ENCODE assay signal across 8 cellular contexts in the genomic region with DNA sequence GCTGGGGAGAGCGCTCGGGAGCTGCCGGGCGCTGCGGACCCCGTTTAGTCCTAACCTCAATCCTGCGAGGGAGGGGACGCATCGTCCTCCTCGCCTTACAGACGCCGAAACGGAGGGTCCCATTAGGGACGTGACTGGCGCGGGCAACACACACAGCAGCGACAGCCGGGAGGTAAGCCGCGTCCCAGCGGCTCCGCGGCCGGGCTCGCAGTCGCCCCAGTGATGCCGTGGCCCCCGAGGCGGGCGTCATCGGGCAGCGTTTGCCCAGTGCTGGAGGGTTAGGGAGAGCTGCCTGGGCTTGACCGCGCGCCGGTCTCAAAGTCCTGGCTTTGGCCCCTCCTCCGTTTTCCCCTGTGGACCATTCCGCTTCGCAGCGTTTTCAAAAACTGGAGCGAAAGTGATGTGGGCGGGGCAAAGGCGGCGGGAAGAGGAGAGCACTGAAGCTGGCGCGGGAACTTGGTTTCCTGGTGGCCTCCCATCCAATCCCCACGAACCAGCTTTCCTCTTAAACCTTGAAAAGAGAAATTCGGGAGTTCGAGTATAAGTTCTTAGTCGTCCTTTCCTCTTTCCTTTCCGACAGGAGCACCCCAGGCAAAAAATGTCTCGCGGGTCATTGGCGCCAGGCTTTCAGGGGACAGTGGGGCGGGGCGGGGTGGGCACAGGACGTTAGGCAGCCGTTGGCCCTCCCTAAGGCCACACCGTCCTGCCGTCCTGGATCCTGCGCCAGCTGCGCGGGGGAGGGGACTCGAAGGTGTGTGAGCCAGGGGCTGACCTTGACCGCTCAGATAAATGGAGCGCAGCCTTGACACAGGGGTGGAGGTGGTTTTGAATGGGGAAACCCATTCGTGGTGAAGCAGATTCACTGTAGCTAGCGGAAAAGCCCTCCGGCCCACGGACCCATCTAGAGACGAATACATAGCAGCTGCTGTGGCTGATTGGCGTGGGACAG. TPM values are rescaled to one million over a fixed set of nuclear protein-coding genes. Genes with fewer than 3 reads are reported as not detected.
A peak's percentile ranks its signal among the peaks of the same experiment; 100 is the strongest.
DNase-seq lines count a peak whose midpoint lies in the region; ATAC-seq and TF ChIP-seq lines count a peak whose summit lies in the region.

No MANE protein-coding gene starts in this region.

- peak overlapping the region; percentile 98 for H2AFZ ChIP-seq in Karpas-422 (ENCODE audit: low read length)
- H2AFZ ChIP-seq in neural progenitor cell (replicated peaks), result peak overlapping the region; percentile 97

- H3K27me3 ChIP-seq in Karpas-422 (ENCODE audit: low read length) (no peaks in the 10 kb centered on the region), Peyer's patch (no peaks in the 10 kb centered on the region), gastroesophageal sphincter (peaks cover 26% of the 10 kb centered on the region), neural progenitor cell (no peaks in the 10 kb centered on the region), testis (no peaks in the 10 kb centered on the region)

- TF ChIP-seq CTCF in Peyer's patch (IDR thresholded peaks at IDR 0.05), result no peak
- TF ChIP-seq CTCF in gastroesophageal sphincter (IDR thresholded peaks at IDR 0.05), result no peak
- TF ChIP-seq CTCF in neural progenitor cell (IDR thresholded peaks at IDR 0.05), result no peak
- TF ChIP-seq CTCF in testis (IDR thresholded peaks at IDR 0.05), result no peak

- H3K9ac ChIP-seq in Karpas-422 (ENCODE audit: low read length), result peak overlapping the region; percentile 96
- no peak overlapping the region for H3K9ac ChIP-seq in neural progenitor cell

- H3K79me2 ChIP-seq in Karpas-422 (ENCODE audit: low read length) (peaks cover 47% of the 10 kb centered on the region), neural progenitor cell (ENCODE audit: low read depth) (peaks cover 56% of the 10 kb centered on the region)

- H4K20me1 ChIP-seq in Karpas-422 (ENCODE audit: insufficient read depth, low read depth, low read length) (0 out of 2 replicates have a peak, but pooled peaks cover 4% of the 10 kb centered on the region), neural progenitor cell (ENCODE audit: low read depth) (peaks cover 5% of the 10 kb centered on the region)

- peak; percentile 89 for ATAC-seq in gastroesophageal sphincter

- 7% methylated on average over 13 of the region's 72 CpGs; no CpG with 5 or more reads in 1 of the 2 donors for WGBS in gastroesophageal sphincter (ENCODE audit: low coverage in 1 of 2), 2 donors
- 1 to 4% methylated on average over 31 to 72 of the region's 72 CpGs for WGBS in testis, 2 donors

- peaks cover 21% of the 10 kb centered on the region for H3F3A ChIP-seq in neural progenitor cell (ENCODE audit: low read depth)

- H3K9me2 ChIP-seq in Karpas-422 (replicated peaks; ENCODE audit: insufficient read depth, low read length), result no peaks in the 10 kb centered on the region

- no peak for TF ChIP-seq EP300 in gastroesophageal sphincter (IDR thresholded peaks at IDR 0.05)

- H3K4me2 ChIP-seq in Karpas-422 (ENCODE audit: low read depth, low read length, poor library complexity, severe bottlenecking), result peak overlapping the region; percentile 70
- H3K4me2 ChIP-seq in neural progenitor cell, result peak overlapping the region; percentile 81

- H3K27me3 Mint-ChIP-seq in neural progenitor cell (ENCODE audit: insufficient read depth, low read depth), result peaks cover 3% of the 10 kb centered on the region

- H3K9me3 Mint-ChIP-seq in neural progenitor cell, result peaks cover 17% of the 10 kb centered on the region

- peaks cover 23% of the 10 kb centered on the region for H3K4me1 ChIP-seq in Karpas-422 (ENCODE audit: low read length)
- peaks cover 0 to 6% (median 3%) of the 10 kb centered on the region in 4 donors for H3K4me1 ChIP-seq in Peyer's patch
- peaks cover 0 to 19% (median 5%) of the 10 kb centered on the region in 3 donors for H3K4me1 ChIP-seq in gastroesophageal sphincter
- H3K4me1 ChIP-seq in neural progenitor cell, result peaks cover 9% of the 10 kb centered on the region
- H3K4me1 ChIP-seq in testis, result no peaks in the 10 kb centered on the region

- peak overlapping the region; percentile 93 for H3K4me3 Mint-ChIP-seq in neural progenitor cell

- H3K4me1 Mint-ChIP-seq in neural progenitor cell, result peaks cover 15% of the 10 kb centered on the region

- H3K9me3 ChIP-seq in Karpas-422 (ENCODE audit: low read length), result no peaks in the 10 kb centered on the region
- H3K9me3 ChIP-seq in Peyer's patch, result no peaks in the 10 kb centered on the region
- no peaks in the 10 kb centered on the region for H3K9me3 ChIP-seq in gastroesophageal sphincter
- no peaks in the 10 kb centered on the region for H3K9me3 ChIP-seq in neural progenitor cell (ENCODE audit: low read depth)
- no peaks in the 10 kb centered on the region for H3K9me3 ChIP-seq in testis

- peak overlapping the region; percentile 25 for H3K27ac Mint-ChIP-seq in neural progenitor cell

- H3K27ac ChIP-seq in Karpas-422 (ENCODE audit: low read length), result peak overlapping the region; percentile 68
- H3K27ac ChIP-seq in Peyer's patch, result peak overlapping the region; percentile 10 to 80 (median 56)
- peak overlapping the region in 3 of 4 donors; percentile 32 to 75 (median 65) for H3K27ac ChIP-seq in gastroesophageal sphincter
- peak overlapping the region; percentile 73 for H3K27ac ChIP-seq in neural progenitor cell
- peak overlapping the region; percentile 10 to 66 for H3K27ac ChIP-seq in testis

- DNase-seq in GDM1 (lab: John Stamatoyannopoulos, UW), result peak; percentile 76
- peak; percentile 88 for DNase-seq in H4 (ENCODE audit: low spot score)
- DNase-seq in Karpas-422, result peak; percentile 88
- DNase-seq in Peyer's patch, result peak; percentile 41 to 93 (median 92)
- DNase-seq in activated effector memory CD4-positive, alpha-beta T cell treated with anti-CD3 and anti-CD28 coated beads, Interleukin-2, amount 50 U/mL, for 16 hours, result peak; percentile 86
- DNase-seq in neural progenitor cell (ENCODE audit: low spot score), result peak; percentile 93
- peak; percentile 89 for DNase-seq in testis

- H3K36me3 Mint-ChIP-seq in neural progenitor cell, result peaks cover 43% of the 10 kb centered on the region

- H3K4me3 ChIP-seq in Karpas-422 (ENCODE audit: low read length), result peak overlapping the region; percentile 98
- H3K4me3 ChIP-seq in Peyer's patch, result peak overlapping the region; percentile 39 to 76 (median 69)
- peak overlapping the region; percentile 51 to 80 for H3K4me3 ChIP-seq in gastroesophageal sphincter
- H3K4me3 ChIP-seq in neural progenitor cell, result peak overlapping the region; percentile 70
- peak overlapping the region; percentile 64 to 72 for H3K4me3 ChIP-seq in testis

- peaks cover 34% of the 10 kb centered on the region for H3K36me3 ChIP-seq in Karpas-422 (ENCODE audit: insufficient read depth, low read length)
- H3K36me3 ChIP-seq in Peyer's patch, result no peaks in the 10 kb centered on the region
- no peaks in the 10 kb centered on the region for H3K36me3 ChIP-seq in gastroesophageal sphincter
- peaks cover 17% of the 10 kb centered on the region for H3K36me3 ChIP-seq in neural progenitor cell
- H3K36me3 ChIP-seq in testis (ENCODE audit: low read depth, missing control alignments), result no peaks in the 10 kb centered on the region

- intact Hi-C loops in testis (cut with DNase I; ENCODE audit: low total_unique reads), result no loop called here

- TF ChIP-seq POLR2A in Peyer's patch (IDR thresholded peaks at IDR 0.05), result peak; percentile 62 to 64
- peak in 1 of 2 donors; percentile 12 for TF ChIP-seq POLR2A in gastroesophageal sphincter (IDR thresholded peaks at IDR 0.05)
- no peak for TF ChIP-seq POLR2A in testis (IDR thresholded peaks at IDR 0.05)

RNA-seq across cellular contexts. Expression of gene TYMS, which starts 0.8 kb away (rescaled TPM):
- 66.6 and 72.0 TPM in 2 replicates for total RNA-seq in H4 (2014; rRNA removed; shearing (Covaris generic))
- 21.8 and 42.3 TPM in 2 replicates for total RNA-seq in Karpas-422 (2014; rRNA removed; shearing (Covaris generic); ENCODE audit: low replicate concordance)
- total RNA-seq in Peyer's patch, result 10 to 100 TPM in 3 of 4 donors, 1 to 10 TPM in 1; 6.7 to 71.8 (median 11.7) TPM
- total RNA-seq in gastroesophageal sphincter, result 1 to 10 TPM; 1.1 to 6.1 (median 3.6) TPM
- 60.3 and 86.9 TPM in 2 replicates for total RNA-seq in neural progenitor cell (ENCODE audit: low replicate concordance)
- 10 to 100 TPM; 22.7 to 24.4 TPM for total RNA-seq in testis
- 136 TPM for polyA plus RNA-seq in testis (ENCODE audit: insufficient read depth, low read depth, low replicate concordance)

RNA-seq across cellular contexts. Expression of gene ENOSF1, which starts 54.2 kb away (rescaled TPM):
- 7.6 and 9.0 TPM in 2 replicates for total RNA-seq in H4 (2014; rRNA removed; shearing (Covaris generic))
- 54.6 and 68.7 TPM in 2 replicates for total RNA-seq in Karpas-422 (2014; rRNA removed; shearing (Covaris generic); ENCODE audit: low replicate concordance)
- total RNA-seq in Peyer's patch, result 100 to 1,000 TPM in 3 of 4 donors, 10 to 100 TPM in 1; 77.6 to 191 (median 132) TPM
- 10 to 100 TPM; 16.2 to 80.2 (median 37.1) TPM for total RNA-seq in gastroesophageal sphincter
- total RNA-seq in neural progenitor cell (ENCODE audit: low replicate concordance), result 20.2 and 29.7 TPM in 2 replicates
- 100 to 1,000 TPM in 1 of 2 donors, 10 to 100 TPM in 1; 88.5 to 119 TPM for total RNA-seq in testis
- polyA plus RNA-seq in testis (ENCODE audit: insufficient read depth, low read depth, low replicate concordance), result 29.2 TPM

Comparison
In these comparisons a context has a peak if more than half of its experiments do, and no peak if none do; other contexts are left out.
1. Peak in every context shown above with its lines: DNase-seq, ATAC-seq, H3K4me3 ChIP-seq and H3K27ac ChIP-seq.